22 cellular contexts compared by ENCODE assay signal in genomic region chr2:28216320-28216719, GRCh38.
DNase-seq lines count a peak whose midpoint lies in the region; ATAC-seq, FAIRE-seq and TF ChIP-seq lines count a peak whose summit lies in the region.
"Had no signal": no experiment of that assay in that cellular context is flagged by ENCODE, and none has a peak within 500 bp of the region (broad histone marks: within the 10 kb centered on the region; RNA-seq: fewer than 3 reads in every experiment).

No MANE protein-coding gene starts in this region.

- POLR2A ChIA-PET in HepG2 (lab: Yijun Ruan, JAX) (no interaction called here), HEK293T (lab: Yijun Ruan, JAX) (no interaction called here)

- peaks cover 6% of the 10 kb centered on the region for H3K4me1 Mint-ChIP-seq in glutamatergic neuron (ENCODE audit: low read depth, unreplicated experiment)

- H3K36me3 ChIP-seq in HepG2 (replicated peaks in 1 of 2; ENCODE audit: control insufficient read depth in 1 of 2, insufficient read depth in 2 of 2, low read length in 2 of 2), result no peaks in the 10 kb centered on the region
- H3K36me3 ChIP-seq in right lobe of liver, result no peaks in the 10 kb centered on the region
- H3K36me3 ChIP-seq: BLaER1 treated with 17β-estradiol and CSF1 and Interleukin-3, amounts not matched to agents 10 nM and 100 nM had no signal

- H3K79me2 ChIP-seq in HepG2 (ENCODE audit: insufficient read depth, low read length), result no peaks in the 10 kb centered on the region

- TF ChIP-seq EP300 in HepG2 (IDR thresholded peaks at IDR 0.05; ENCODE audit: low read depth in 2 of 2, low read length in 2 of 2) (no peak), HepG2 (CRISPR knock-in tag; IDR thresholded peaks at IDR 0.05; ENCODE audit: borderline replicate concordance) (no peak)

- no peak overlapping the region for H3K9ac ChIP-seq in HepG2 (ENCODE audit: insufficient read depth, low read depth, low read length)
- H3K9ac ChIP-seq: BLaER1 treated with 17β-estradiol and CSF1 and Interleukin-3, amounts not matched to agents 10 nM and 100 nM; SK-N-SH had no signal

- no peak for TF ChIP-seq RAD21 in HepG2 (CRISPR knock-in tag; IDR thresholded peaks at IDR 0.05)

- no peak for FAIRE-seq in HepG2 (lab: Jason Lieb, UNC)
- FAIRE-seq: D721Med, H1 had no signal

- H3K27ac Mint-ChIP-seq in glutamatergic neuron (ENCODE audit: unreplicated experiment), result peak overlapping the region; percentile 67
- H3K27ac Mint-ChIP-seq: CD8-positive, alpha-beta T cell; T-helper 2 cell treated with Interferon-gamma antibody and Interleukin-4, amounts not matched to agents 5 μg/mL and 100 μg/mL, for 36 hours had no signal

- H3K4me1 ChIP-seq in HepG2 (ENCODE audit: insufficient read depth, low read length) (no peaks in the 10 kb centered on the region), right lobe of liver (no peaks in the 10 kb centered on the region)

- CTCF ChIA-PET in HepG2 (lab: Yijun Ruan, JAX; ENCODE audit: low intra/inter-chr PET ratio, low total read pairs) (no interaction called here), HEK293T (lab: Yijun Ruan, JAX) (no interaction called here)

- WGBS in HepG2 (ENCODE audit: low lambda C conversion rate), result 91% methylated on average over 2 of the region's 2 CpGs
- 48% methylated on average over 2 of the region's 2 CpGs for WGBS in right lobe of liver (ENCODE audit: insufficient coverage, low coverage, low lambda C conversion rate, missing lambda C conversion rate)

- no peak overlapping the region for H3K4me2 ChIP-seq in HepG2 (ENCODE audit: low read depth, low read length)
- H3K4me2 ChIP-seq: BLaER1 treated with 17β-estradiol and CSF1 and Interleukin-3, amounts not matched to agents 10 nM and 100 nM; SK-N-SH had no signal

- H2AFZ ChIP-seq in HepG2 (ENCODE audit: low read length), result no peak overlapping the region

- in situ Hi-C loops in HepG2 (cut with HindIII; ENCODE audit: extremely low pct_ligation_motif_present, low pct_unique_long_range_greater_than_20kb), result no loop called here

- intact Hi-C loops in HepG2 (cut with micrococcal nuclease; ENCODE audit: unreplicated experiment), result no loop called here
- intact Hi-C loops in right lobe of liver (cut with DNase I), result no loop called here

- H3K27ac ChIP-seq in HepG2 (ENCODE audit: extremely low read length, insufficient read depth, low read length) (no peak overlapping the region), right lobe of liver (no peak overlapping the region)
- H3K27ac ChIP-seq: BLaER1 treated with 17β-estradiol and CSF1 and Interleukin-3, amounts not matched to agents 10 nM and 100 nM had no signal

- no peak for TF ChIP-seq POLR2A in HepG2 (IDR thresholded peaks at IDR 0.05; ENCODE audit: insufficient read depth in 1 of 2, low read depth in 2 of 2, low read length in 2 of 2)
- TF ChIP-seq POLR2A in right lobe of liver (IDR thresholded peaks at IDR 0.05), result no peak

- peaks cover 2% of the 10 kb centered on the region for H3K9me3 Mint-ChIP-seq in glutamatergic neuron (ENCODE audit: unreplicated experiment)
- H3K9me3 Mint-ChIP-seq: CD8-positive, alpha-beta T cell; T-helper 2 cell treated with Interferon-gamma antibody and Interleukin-4, amounts not matched to agents 5 μg/mL and 100 μg/mL, for 36 hours had no signal

- H4K20me1 ChIP-seq in HepG2 (ENCODE audit: insufficient read depth, low read length), result no peaks in the 10 kb centered on the region
- H4K20me1 ChIP-seq: BLaER1 treated with 17β-estradiol and CSF1 and Interleukin-3, amounts not matched to agents 10 nM and 100 nM had no signal

- DNase-seq in HepG2 (ENCODE audit: low spot score) (no peak), right lobe of liver (no peak), NCI-H446 (lab: John Stamatoyannopoulos, UW) (peak; percentile 2 to 19), glutamatergic neuron (no peak), cortex of kidney (lab: John Stamatoyannopoulos, UW) (no peak), HEK293T (ENCODE audit: extremely low spot score) (no peak)
- DNase-seq: CD8-positive, alpha-beta T cell; DMS79 treated with DMSO at 0.1 percent for 48 hours; IMR-90; Kasumi-1; NCI-H1092 treated with DMSO at 0.1 percent for 48 hours; NCI-H1930; NCI-H345; NCI-H526 treated with DMSO at 0.1 percent for 48 hours; OCI-M1; SHP77; SK-N-SH had no signal

- TF ChIP-seq CTCF in HepG2 (CRISPR knock-in tag; IDR thresholded peaks at IDR 0.05) (no peak), right lobe of liver (IDR thresholded peaks at IDR 0.05) (no peak), glutamatergic neuron (IDR thresholded peaks at IDR 0.05; ENCODE audit: partially characterized antibody, unreplicated experiment) (no peak)

- H3K4me3 Mint-ChIP-seq in glutamatergic neuron (ENCODE audit: unreplicated experiment), result no peak overlapping the region
- H3K4me3 Mint-ChIP-seq: CD8-positive, alpha-beta T cell; T-helper 2 cell treated with Interferon-gamma antibody and Interleukin-4, amounts not matched to agents 5 μg/mL and 100 μg/mL, for 36 hours had no signal

- no TSS peak for BruUV-seq in HepG2 (replicated peaks; lab: Mats Ljungman, UMichigan)

- no peaks in the 10 kb centered on the region for H3K27me3 Mint-ChIP-seq in glutamatergic neuron (ENCODE audit: unreplicated experiment)

- H3K27me3 ChIP-seq in HepG2 (ENCODE audit: control insufficient read depth in 1 of 2, insufficient read depth in 2 of 2, low read length in 2 of 2) (no peaks in the 10 kb centered on the region), right lobe of liver (no peaks in the 10 kb centered on the region)
- H3K27me3 ChIP-seq: BLaER1 treated with 17β-estradiol and CSF1 and Interleukin-3, amounts not matched to agents 10 nM and 100 nM had no signal

- H3K4me3 ChIP-seq in HepG2 (replicated peaks in 1 of 3; ENCODE audit: insufficient read depth in 1 of 3, low read depth in 2 of 3, low read length in 3 of 3) (no peak overlapping the region), right lobe of liver (no peak overlapping the region)
- H3K4me3 ChIP-seq: BLaER1 treated with 17β-estradiol and CSF1 and Interleukin-3, amounts not matched to agents 10 nM and 100 nM had no signal

- no peak for ATAC-seq in HepG2
- ATAC-seq in right lobe of liver, result no peak
- ATAC-seq in GM19395 (IDR thresholded peaks at IDR 0.05; ENCODE audit: unreplicated experiment), result no peak
- ATAC-seq: CD8-positive, alpha-beta T cell had no signal

- no peaks in the 10 kb centered on the region for H3K36me3 Mint-ChIP-seq in glutamatergic neuron (ENCODE audit: unreplicated experiment)
- H3K36me3 Mint-ChIP-seq: CD8-positive, alpha-beta T cell had no signal

- H3K9me3 ChIP-seq in HepG2 (ENCODE audit: low read length) (no peaks in the 10 kb centered on the region), right lobe of liver (no peaks in the 10 kb centered on the region)
- H3K9me3 ChIP-seq: BLaER1 treated with 17β-estradiol and CSF1 and Interleukin-3, amounts not matched to agents 10 nM and 100 nM; SK-N-SH had no signal

TF ChIP-seq in HepG2, 621 proteins besides CTCF, POLR2A, EP300 and RAD21 (continues in another document):
- TF ChIP-seq RFX1 (IDR thresholded peaks at IDR 0.05) (peak; percentile 24; the same call in 1 of the 2 replicates), ZBTB25 (CRISPR knock-in tag; IDR thresholded peaks at IDR 0.05) (no peak)

TF ChIP-seq in HEK293T, 16 proteins besides CTCF, POLR2A, EP300 and RAD21:
- TF ChIP-seq SUZ12 (IDR thresholded peaks at IDR 0.05) (no peak), LEF1 (IDR thresholded peaks at IDR 0.05; ENCODE audit: borderline replicate concordance) (no peak), BHLHE40 (IDR thresholded peaks at IDR 0.05; ENCODE audit: borderline replicate concordance) (no peak), ZNF384 (IDR thresholded peaks at IDR 0.05) (no peak), HDGF (IDR thresholded peaks at IDR 0.05; ENCODE audit: borderline replicate concordance) (no peak), NFRKB (IDR thresholded peaks at IDR 0.05) (no peak), ARNT (IDR thresholded peaks at IDR 0.05) (no peak), FOXM1 (IDR thresholded peaks at IDR 0.05; ENCODE audit: borderline replicate concordance) (no peak), L3MBTL2 (conservative IDR thresholded peaks at IDR 0.05) (no peak), ELF4 (IDR thresholded peaks at IDR 0.05) (no peak), SP1 (IDR thresholded peaks at IDR 0.05) (no peak), FOXK2 (IDR thresholded peaks at IDR 0.05) (no peak), TARDBP (IDR thresholded peaks at IDR 0.05) (no peak), PKNOX1 (IDR thresholded peaks at IDR 0.05) (no peak), FOXA1 (IDR thresholded peaks at IDR 0.05) (no peak), CTBP1 (IDR thresholded peaks at IDR 0.05; ENCODE audit: borderline replicate concordance) (no peak)

Comparison
In these comparisons a context has a peak if more than half of its experiments do, and no peak if none do; other contexts are left out.
1. DNase-seq: peak in NCI-H446 (2 of 2); none in HepG2 (single experiment), right lobe of liver (0 of 3), glutamatergic neuron (single experiment), cortex of kidney (single experiment) and HEK293T (single experiment).